In genomic region chr9:84300271-84300670, GRCh38 we compare ENCODE assay signal across 18 cellular contexts. TPM values are rescaled to one million over a fixed set of nuclear protein-coding genes. Genes with fewer than 3 reads are reported as not detected.
A peak's percentile ranks its signal among the peaks of the same experiment; 100 is the strongest.
DNase-seq lines count a peak whose midpoint lies in the region; ATAC-seq and TF ChIP-seq lines count a peak whose summit lies in the region.
"Had no signal": no experiment of that assay in that cellular context is flagged by ENCODE, and none has a peak within 500 bp of the region (broad histone marks: within the 10 kb centered on the region; RNA-seq: fewer than 3 reads in every experiment).

No MANE protein-coding gene starts in this region.

- H3K9me2 ChIP-seq in GM23338 (ENCODE audit: insufficient read depth): peaks cover 5% of the 10 kb centered on the region; the same call in 1 of the 2 replicates

- TF ChIP-seq CTCF in GM23338 (conservative IDR thresholded peaks at IDR 0.05; ENCODE audit: low read depth in 2 of 2) (no peak), WTC11 (IDR thresholded peaks at IDR 0.05) (no peak), osteoblast (IDR thresholded peaks at IDR 0.05; ENCODE audit: extremely low read depth, low read depth, low read length) (no peak)

- no peaks in the 10 kb centered on the region for H3F3A ChIP-seq in GM23338 (replicated peaks; ENCODE audit: low read depth)

- DNase-seq in GM23338 (ENCODE audit: low spot score): peak; percentile 22
- DNase-seq in WTC11 (ENCODE audit: low spot score): no peak
- peak; percentile 53 for DNase-seq in fibroblast of gingiva (ENCODE audit: low read depth)
- DNase-seq in osteoblast (ENCODE audit: insufficient read length, low spot score, missing footprints): no peak
- DNase-seq in stimulated activated naive CD4-positive, alpha-beta T cell treated with Interleukin-2 at 50 U/mL for 16 hours (lab: John Stamatoyannopoulos, UW): no peak
- DNase-seq in SK-N-DZ (ENCODE audit: low spot score): no peak
- DNase-seq: activated naive CD4-positive, alpha-beta T cell treated with anti-CD3 and anti-CD28 coated beads, Interleukin-2, amount 50 U/mL, for 16 hours; activated T-cell treated with anti-CD3 and anti-CD28 coated beads, Interleukin-2, amount 50 U/mL, for 1 hour; BE2C; NCI-H1694 treated with DMSO at 0.1 percent for 48 hours; NCI-H446; NK-92 treated with Interleukin-12 subunit alpha and Interleukin-12 subunit beta, amount 100 ng/mL, for 24 hours; stimulated activated CD4-positive, alpha-beta T cell treated with anti-CD3 and anti-CD28 coated beads, Interleukin-4, amount 100 ng/mL, for 1 hour had no signal

- H3K4me3 Mint-ChIP-seq in GM23338 (no peak overlapping the region), WTC11 (no peak overlapping the region)

- peaks cover 4% of the 10 kb centered on the region for H3K27me3 Mint-ChIP-seq in GM23338 (ENCODE audit: insufficient read depth, low read depth, poor library complexity)
- H3K27me3 Mint-ChIP-seq in WTC11 (ENCODE audit: low read depth): no peaks in the 10 kb centered on the region

- H3K9me3 Mint-ChIP-seq in GM23338: no peaks in the 10 kb centered on the region; the same call in 2 of the 3 replicates
- peaks cover 4% of the 10 kb centered on the region for H3K9me3 Mint-ChIP-seq in WTC11

- H3K36me3 ChIP-seq in GM23338 (ENCODE audit: insufficient read depth): no peaks in the 10 kb centered on the region
- no peaks in the 10 kb centered on the region for H3K36me3 ChIP-seq in osteoblast (ENCODE audit: insufficient read depth, low read length)
- H3K36me3 ChIP-seq: BE2C, gastroesophageal sphincter had no signal

- CTCF ChIA-PET in WTC11 (lab: Charles Lee): interaction anchor here (0.9 kb wide), 1 partner anchor 361 kb away, joined by 3 read pairs; no protein-coding TSS in a partner anchor

- POLR2A ChIA-PET in WTC11 (lab: Charles Lee): no interaction called here

- H3K36me3 Mint-ChIP-seq in GM23338 (ENCODE audit: low read depth) (no peaks in the 10 kb centered on the region), WTC11 (no peaks in the 10 kb centered on the region)

- H3K4me1 ChIP-seq in GM23338 (ENCODE audit: insufficient read depth): peaks cover 8% of the 10 kb centered on the region; the same call in 1 of the 2 replicates
- peaks cover 35% of the 10 kb centered on the region for H3K4me1 ChIP-seq in osteoblast (ENCODE audit: insufficient read depth, low read length)
- H3K4me1 ChIP-seq: BE2C, parathyroid adenoma had no signal

- no peaks in the 10 kb centered on the region for H3K79me2 ChIP-seq in GM23338 (replicated peaks; ENCODE audit: insufficient read depth)
- H3K79me2 ChIP-seq in osteoblast (ENCODE audit: insufficient read depth, low read length): no peaks in the 10 kb centered on the region
- H3K79me2 ChIP-seq: parathyroid adenoma had no signal

- H3K4me3 ChIP-seq in GM23338: no peak overlapping the region
- H3K4me3 ChIP-seq in osteoblast (ENCODE audit: insufficient read depth, low read length): no peak overlapping the region
- H3K4me3 ChIP-seq: gastroesophageal sphincter, skin epidermis had no signal

- H3K4me2 ChIP-seq in GM23338 (no peak overlapping the region), osteoblast (ENCODE audit: insufficient read depth, low read length) (no peak overlapping the region)

- H3K27ac ChIP-seq in GM23338 (ENCODE audit: low read depth): no peak overlapping the region
- peak overlapping the region; percentile 29 for H3K27ac ChIP-seq in osteoblast (ENCODE audit: low read depth, low read length)
- H3K27ac ChIP-seq: gastroesophageal sphincter, parathyroid adenoma had no signal

- ATAC-seq in GM23338 (peak; percentile 42; the same call in 2 of the 3 replicates), WTC11 (peak; percentile 69), HG03432 (IDR thresholded peaks at IDR 0.05; ENCODE audit: unreplicated experiment) (no peak)
- ATAC-seq: gastroesophageal sphincter, HCT116 had no signal

- H2AFZ ChIP-seq in GM23338 (peak overlapping the region; percentile 72; the same call in 1 of the 2 replicates), osteoblast (ENCODE audit: low read length) (peak overlapping the region; percentile 47)
- H2AFZ ChIP-seq: parathyroid adenoma had no signal

- H3K4me1 Mint-ChIP-seq in GM23338 (peaks cover 11% of the 10 kb centered on the region; the same call in 2 of the 3 replicates), WTC11 (peaks cover 16% of the 10 kb centered on the region)

- H4K20me1 ChIP-seq in GM23338 (replicated peaks; ENCODE audit: insufficient read depth) (no peaks in the 10 kb centered on the region), osteoblast (ENCODE audit: insufficient read depth, low read length) (no peaks in the 10 kb centered on the region)

- H3K27me3 ChIP-seq in GM23338 (ENCODE audit: insufficient read depth) (no peaks in the 10 kb centered on the region), osteoblast (ENCODE audit: insufficient read depth, low read length) (no peaks in the 10 kb centered on the region)
- H3K27me3 ChIP-seq: gastroesophageal sphincter had no signal

- no peaks in the 10 kb centered on the region for H3K9me3 ChIP-seq in osteoblast (ENCODE audit: low read depth, low read length)
- H3K9me3 ChIP-seq: BE2C, gastroesophageal sphincter had no signal

- no peak overlapping the region; the same call in 1 of the 2 replicates for H3K27ac Mint-ChIP-seq in GM23338
- no peak overlapping the region; the same call in 1 of the 2 replicates for H3K27ac Mint-ChIP-seq in WTC11

TF ChIP-seq in WTC11, 78 proteins besides CTCF, POLR2A, EP300 and RAD21:
- TF ChIP-seq TEAD4 (CRISPR knock-in tag; IDR thresholded peaks at IDR 0.05): no peak
- no peak for TF ChIP-seq E2F1 (CRISPR knock-in tag; IDR thresholded peaks at IDR 0.05)

RNA-seq across cellular contexts. Expression of gene SLC28A3, which starts 40.3 kb away (rescaled TPM):
- total RNA-seq in GM23338 (2014; rRNA removed; shearing (Covaris generic)): not detected in 2 replicates
- not detected in 2 replicates for polyA plus RNA-seq in GM23338 (2016; fragmentation: Nextera tagmentation; extraction: Ambion mirVana)
- total RNA-seq in WTC11 (2021) (0.05 TPM in 2 of 3 replicates, not detected in the other), osteoblast (0.59 and 0.72 TPM in 2 replicates)
- polyA plus RNA-seq in SK-N-DZ (2014; cell fraction: cytosol; rRNA removed): not detected in 2 replicates
- not detected in 2 replicates for polyA plus RNA-seq in SK-N-DZ (2014; cell fraction: nucleus; rRNA removed)

Comparison
In these comparisons a context has a peak if more than half of its experiments do, and no peak if none do; other contexts are left out.
1. DNase-seq: peak in GM23338 (single experiment) and fibroblast of gingiva (single experiment); none in WTC11 (single experiment), osteoblast (single experiment), stimulated activated naive CD4-positive, alpha-beta T cell treated with Interleukin-2 at 50 U/mL for 16 hours (single experiment) and SK-N-DZ (single experiment).